35 cellular contexts compared by ENCODE assay signal in genomic region chr6:73325656-73326055, GRCh38. TPM values are rescaled to one million over a fixed set of nuclear protein-coding genes. Genes with fewer than 3 reads are reported as not detected.
"Had no signal": no experiment of that assay in that cellular context is flagged by ENCODE, and none has a peak within 500 bp of the region (broad histone marks: within the 10 kb centered on the region; RNA-seq: fewer than 3 reads in every experiment).

No MANE protein-coding gene starts in this region.

- H3K4me3 ChIP-seq: colonic mucosa, gastrocnemius medialis, heart left ventricle, hepatocyte, left lung, mucosa of descending colon, right atrium auricular region, smooth muscle cell, suprapubic skin, vagina had no signal

- DNase-seq: colonic mucosa; effector CD8-positive, alpha-beta T cell; endodermal cell; foreskin fibroblast; gastrocnemius medialis; heart left ventricle; islet precursor cell; left lung; mesenchymal stem cell; mucosa of descending colon; naive B cell; stimulated activated CD4-positive, alpha-beta T cell treated with anti-CD3 and anti-CD28 coated beads, Interleukin-12 subunit alpha, Interleukin-12 subunit beta, amount 100 ng/mL, for 4 hours; stimulated activated CD4-positive, alpha-beta T cell treated with anti-CD3 and anti-CD28 coated beads, Interleukin-1b, Interleukin-23, amount 100 ng/mL, for 48 hours; stimulated activated CD4-positive, alpha-beta T cell treated with anti-CD3 and anti-CD28 coated beads, Interleukin-4, amount 100 ng/mL, for 1 hour; stimulated activated CD8-positive, alpha-beta memory T cell treated with anti-CD3 and anti-CD28 coated beads, Interleukin-4, amount 100 ng/mL, for 48 hours; stimulated activated naive CD4-positive, alpha-beta T cell; stimulated activated naive CD8-positive, alpha-beta T cell treated with anti-CD3 and anti-CD28 coated beads, Interleukin-15, amount 100 ng/mL, for 72 hours; trophoblast cell had no signal

RNA-seq across cellular contexts. Expression of gene DPPA5, which starts 28.4 kb away (rescaled TPM):
- total RNA-seq: chondrocyte; colonic mucosa; endodermal cell; endothelial cell of umbilical vein; gastrocnemius medialis; glomerular endothelial cell; heart left ventricle; hepatocyte; left lung; lower leg skin; lung microvascular endothelial cell; mesothelial cell of epicardium; mucosa of descending colon; natural killer cell treated with Interleukin-12 subunit alpha and Interleukin-12 subunit beta and Interleukin-15 and Interleukin-18, amount 100 ng/mL, for 72 hours; neural crest cell; osteoblast; progenitor cell of endocrine pancreas; right atrium auricular region; sciatic nerve; smooth muscle cell; suprapubic skin; ureter; vagina had no signal

RNA-seq across cellular contexts. Expression of gene KHDC3L, which starts 36.8 kb away (rescaled TPM):
- total RNA-seq: chondrocyte; colonic mucosa; endodermal cell; endothelial cell of umbilical vein; gastrocnemius medialis; glomerular endothelial cell; heart left ventricle; hepatocyte; left lung; lower leg skin; lung microvascular endothelial cell; mesothelial cell of epicardium; mucosa of descending colon; natural killer cell treated with Interleukin-12 subunit alpha and Interleukin-12 subunit beta and Interleukin-15 and Interleukin-18, amount 100 ng/mL, for 72 hours; neural crest cell; osteoblast; progenitor cell of endocrine pancreas; right atrium auricular region; sciatic nerve; smooth muscle cell; suprapubic skin; ureter; vagina had no signal

RNA-seq across cellular contexts. Expression of gene OOEP, which starts 44.0 kb away (rescaled TPM):
- total RNA-seq: chondrocyte; colonic mucosa; endodermal cell; endothelial cell of umbilical vein; gastrocnemius medialis; glomerular endothelial cell; heart left ventricle; hepatocyte; mesothelial cell of epicardium; natural killer cell treated with Interleukin-12 subunit alpha and Interleukin-12 subunit beta and Interleukin-15 and Interleukin-18, amount 100 ng/mL, for 72 hours; neural crest cell; progenitor cell of endocrine pancreas; right atrium auricular region; sciatic nerve; smooth muscle cell; ureter; vagina had no signal
